26 cellular contexts compared by ENCODE assay signal in genomic region chrX:154452823-154453222, GRCh38.
"Had no signal": no experiment of that assay in that cellular context is flagged by ENCODE, and none has a peak within 500 bp of the region (broad histone marks: within the 10 kb centered on the region; RNA-seq: fewer than 3 reads in every experiment).

No MANE protein-coding gene starts in this region.

- H3K27ac ChIP-seq: adrenal gland, body of pancreas, SK-N-MC had no signal

- H3K4me3 Mint-ChIP-seq: activated B cell treated with CpG ODN at 0.5 μM for 24 hours; activated CD4-positive, alpha-beta T cell treated with anti-CD3 and anti-CD28 coated beads, Interleukin-2, amount 10 ng/mL, durations not matched to agents 24 days and 14 days; activated CD8-positive, alpha-beta memory T cell treated with anti-CD3 and anti-CD28 coated beads, Interleukin-2, amount 10 ng/mL, durations not matched to agents 7 days and 5 days; activated naive CD8-positive, alpha-beta T cell treated with anti-CD3 and anti-CD28 coated beads, Interleukin-2, amount 10 ng/mL, durations not matched to agents 7 days and 5 days; activated T-cell treated with anti-CD3 and anti-CD28 coated beads, Interleukin-2, amount 50 U/mL, for 24 hours; activated T-helper 1 cell treated with anti-CD3 and anti-CD28 coated beads, Interleukin-12 subunit alpha, Interleukin-12 subunit beta, Interleukin-2, Interleukin-4 antibody, amounts not matched to agents 30 ng/mL and 10 ng/mL and 1 ng/mL, durations not matched to agents 14 hours and 24 hours and 36 hours; T-cell had no signal

- DNase-seq: activated B cell treated with CpG ODN at 0.5 μM for 24 hours; activated CD4-positive, alpha-beta T cell treated with anti-CD3 and anti-CD28 coated beads for 1 hour; activated CD4-positive, alpha-beta T cell treated with anti-CD3 and anti-CD28 coated beads, Interleukin-2, amount 10 ng/mL, durations not matched to agents 24 days and 14 days; activated CD4-positive, alpha-beta T cell treated with anti-CD3 and anti-CD28 coated beads, Interleukin-2, amount 50 U/mL, for 48 hours; activated CD8-positive, alpha-beta memory T cell treated with anti-CD3 and anti-CD28 coated beads, Interleukin-2, amount 10 ng/mL, durations not matched to agents 7 days and 5 days; activated effector memory CD4-positive, alpha-beta T cell treated with Interleukin-2 at 50 U/mL for 16 hours; activated naive CD4-positive, alpha-beta T cell; activated naive CD8-positive, alpha-beta T cell treated with anti-CD3 and anti-CD28 coated beads, Interleukin-2, amount 10 ng/mL, durations not matched to agents 7 days and 5 days; activated T-cell treated with anti-CD3 and anti-CD28 coated beads, Interleukin-2, amount 50 U/mL, for 24 hours; adrenal gland; body of pancreas; MG63; NCI-H1105; NCI-H1436; NCI-H187; NCI-H2081; NCI-H510A treated with DMSO at 0.1 percent for 48 hours; NCI-H69; NK-92 treated with Interleukin-12 subunit alpha and Interleukin-12 subunit beta, amount 100 ng/mL, for 24 hours; OCI-M1; RPMI8226; T-cell; T-helper 2 cell; T1000 had no signal

- H3K36me3 ChIP-seq: MG63 had no signal

- H3K27me3 Mint-ChIP-seq: activated B cell treated with CpG ODN at 0.5 μM for 24 hours; activated CD4-positive, alpha-beta T cell treated with anti-CD3 and anti-CD28 coated beads, Interleukin-2, amount 10 ng/mL, durations not matched to agents 24 days and 14 days; activated CD8-positive, alpha-beta memory T cell treated with anti-CD3 and anti-CD28 coated beads, Interleukin-2, amount 10 ng/mL, durations not matched to agents 7 days and 5 days; activated naive CD8-positive, alpha-beta T cell treated with anti-CD3 and anti-CD28 coated beads, Interleukin-2, amount 10 ng/mL, durations not matched to agents 7 days and 5 days had no signal

- H3K4me1 ChIP-seq: adrenal gland, body of pancreas had no signal

- H3K4me3 ChIP-seq: adrenal gland, body of pancreas, MG63, SK-N-MC had no signal

- H3K9me3 Mint-ChIP-seq: activated B cell treated with CpG ODN at 0.5 μM for 24 hours; activated CD4-positive, alpha-beta T cell treated with anti-CD3 and anti-CD28 coated beads, Interleukin-2, amount 10 ng/mL, durations not matched to agents 24 days and 14 days; activated naive CD8-positive, alpha-beta T cell treated with anti-CD3 and anti-CD28 coated beads, Interleukin-2, amount 10 ng/mL, durations not matched to agents 7 days and 5 days; activated T-cell treated with anti-CD3 and anti-CD28 coated beads, Interleukin-2, amount 50 U/mL, for 24 hours; activated T-helper 1 cell treated with anti-CD3 and anti-CD28 coated beads, Interleukin-12 subunit alpha, Interleukin-12 subunit beta, Interleukin-2, Interleukin-4 antibody, amounts not matched to agents 30 ng/mL and 10 ng/mL and 1 ng/mL, durations not matched to agents 14 hours and 24 hours and 36 hours; T-cell had no signal

- H3K27ac Mint-ChIP-seq: activated B cell treated with CpG ODN at 0.5 μM for 24 hours; activated CD4-positive, alpha-beta T cell treated with anti-CD3 and anti-CD28 coated beads, Interleukin-2, amount 10 ng/mL, durations not matched to agents 24 days and 14 days; activated CD8-positive, alpha-beta memory T cell treated with anti-CD3 and anti-CD28 coated beads, Interleukin-2, amount 10 ng/mL, durations not matched to agents 7 days and 5 days; activated naive CD8-positive, alpha-beta T cell treated with anti-CD3 and anti-CD28 coated beads, Interleukin-2, amount 10 ng/mL, durations not matched to agents 7 days and 5 days; activated T-cell treated with anti-CD3 and anti-CD28 coated beads, Interleukin-2, amount 50 U/mL, for 24 hours; activated T-helper 1 cell treated with anti-CD3 and anti-CD28 coated beads, Interleukin-12 subunit alpha, Interleukin-12 subunit beta, Interleukin-2, Interleukin-4 antibody, amounts not matched to agents 30 ng/mL and 10 ng/mL and 1 ng/mL, durations not matched to agents 14 hours and 24 hours and 36 hours; T-cell had no signal

- H3K9me3 ChIP-seq: adrenal gland, body of pancreas, MG63 had no signal

- H3K27me3 ChIP-seq: adrenal gland, body of pancreas, MG63 had no signal
